Comparison of ENCODE assay signal across 24 cellular contexts in the genomic region with DNA sequence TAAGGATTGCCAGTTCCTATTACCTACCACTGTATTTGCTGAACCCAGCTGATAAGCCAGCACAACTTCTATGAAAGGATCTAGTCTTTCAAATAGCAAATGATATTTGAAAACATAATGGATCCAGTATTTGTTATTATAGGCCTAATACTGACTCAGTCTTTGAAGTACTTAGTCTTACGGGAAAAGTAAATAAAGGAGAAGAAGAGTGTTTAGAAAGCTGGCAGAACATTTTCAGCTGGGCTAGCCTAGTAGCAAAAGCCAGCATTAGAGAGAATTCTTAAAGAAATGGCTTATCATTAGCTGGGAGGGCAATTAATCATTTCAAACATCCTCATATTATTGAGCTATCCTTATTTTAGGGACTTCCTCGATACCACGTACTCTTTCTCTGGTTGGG.
A peak's percentile ranks its signal among the peaks of the same experiment; 100 is the strongest.
DNase-seq lines count a peak whose midpoint lies in the region; ATAC-seq, FAIRE-seq and TF ChIP-seq lines count a peak whose summit lies in the region.
"Had no signal": no experiment of that assay in that cellular context is flagged by ENCODE, and none has a peak within 500 bp of the region (broad histone marks: within the 10 kb centered on the region; RNA-seq: fewer than 3 reads in every experiment).

No MANE protein-coding gene starts in this region.

- H3K9me3 Mint-ChIP-seq in activated T-cell treated with anti-CD3 and anti-CD28 coated beads, Interleukin-2, amount 50 U/mL, for 4 hours, result no peaks in the 10 kb centered on the region
- H3K9me3 Mint-ChIP-seq: CD8-positive, alpha-beta T cell; HFFc6 had no signal

- H3K4me3 ChIP-seq in bronchial epithelial cell (ENCODE audit: low read depth, low read length) (no peak overlapping the region), pancreas (no peak overlapping the region)
- H3K4me3 ChIP-seq: HAP-1, PC-9, SJCRH30 had no signal

- H3K9me3 ChIP-seq in pancreas, result no peaks in the 10 kb centered on the region
- H3K9me3 ChIP-seq: HAP-1, SJCRH30 had no signal

- peaks cover 2% of the 10 kb centered on the region for H3K27me3 Mint-ChIP-seq in activated T-cell treated with anti-CD3 and anti-CD28 coated beads, Interleukin-2, amount 50 U/mL, for 4 hours (ENCODE audit: low read depth)

- no peaks in the 10 kb centered on the region for H3K36me3 Mint-ChIP-seq in activated T-cell treated with anti-CD3 and anti-CD28 coated beads, Interleukin-2, amount 50 U/mL, for 4 hours (ENCODE audit: insufficient read depth)
- H3K36me3 Mint-ChIP-seq: CD8-positive, alpha-beta T cell had no signal

- no peaks in the 10 kb centered on the region for H3K4me1 ChIP-seq in pancreas
- H3K4me1 ChIP-seq: HAP-1, SJCRH30 had no signal

- intact Hi-C loops in pancreas (cut with DNase I), result no loop called here

- ATAC-seq in pancreas (peak in 3 of 4 donors; percentile 31 to 45 (median 35)), GM19023 (IDR thresholded peaks at IDR 0.05; ENCODE audit: unreplicated experiment) (no peak)
- no peak for ATAC-seq in activated T-cell treated with anti-CD3 and anti-CD28 coated beads, Interleukin-2, amount 50 U/mL, for 4 hours
- ATAC-seq: CD8-positive, alpha-beta T cell; Right ventricle myocardium inferior; SK-N-SH treated with all-trans-retinoic acid at 6 μM for 48 hours had no signal

- H3K36me3 ChIP-seq in bronchial epithelial cell (ENCODE audit: control insufficient read depth, insufficient read depth, low read length), result no peaks in the 10 kb centered on the region
- H3K36me3 ChIP-seq in pancreas, result no peaks in the 10 kb centered on the region
- H3K36me3 ChIP-seq: HAP-1, SJCRH30 had no signal

- no peaks in the 10 kb centered on the region for H3K4me1 Mint-ChIP-seq in activated T-cell treated with anti-CD3 and anti-CD28 coated beads, Interleukin-2, amount 50 U/mL, for 4 hours (ENCODE audit: low read depth)
- H3K4me1 Mint-ChIP-seq: B cell had no signal

- H3K27me3 ChIP-seq in bronchial epithelial cell (ENCODE audit: control insufficient read depth, insufficient read depth, low read length) (peaks cover 1% of the 10 kb centered on the region), pancreas (peaks cover 0 to 3% (median 0%) of the 10 kb centered on the region in 4 donors)
- H3K27me3 ChIP-seq: SJCRH30 had no signal

- WGBS in pancreas, 2 donors, result 35 to 43% methylated on average over 3 of the region's 3 CpGs

- H3K4me3 Mint-ChIP-seq in activated T-cell treated with anti-CD3 and anti-CD28 coated beads, Interleukin-2, amount 50 U/mL, for 4 hours, result no peak overlapping the region
- H3K4me3 Mint-ChIP-seq: B cell; CD8-positive, alpha-beta T cell; HFFc6 had no signal

- TF ChIP-seq CTCF in bronchial epithelial cell (IDR thresholded peaks at IDR 0.05; ENCODE audit: insufficient read depth, low read length, severe bottlenecking), result no peak
- TF ChIP-seq CTCF in pancreas (IDR thresholded peaks at IDR 0.05), result no peak

- H3K27ac ChIP-seq in pancreas, result no peak overlapping the region
- H3K27ac ChIP-seq: 22Rv1, C4-2B, PC-9, SJCRH30 had no signal

- no peak for FAIRE-seq in bronchial epithelial cell (lab: Jason Lieb, UNC)
- no peak for FAIRE-seq in pancreas (lab: Jason Lieb, UNC)
- FAIRE-seq: GM18507 had no signal

- DNase-seq in NCI-H1417 (lab: John Stamatoyannopoulos, UW) (peak in 2 of 3 experiments; percentile 25 to 62), NCI-H1417 treated with DMSO at 0.1 percent for 48 hours (lab: John Stamatoyannopoulos, UW) (no peak), NCI-H1105 treated with DMSO at 0.1 percent for 48 hours (lab: John Stamatoyannopoulos, UW) (peak; percentile 76), bronchial epithelial cell (ENCODE audit: low read depth) (peak; percentile 4), pancreas (no peak)
- no peak for DNase-seq in activated T-cell treated with anti-CD3 and anti-CD28 coated beads, Interleukin-2, amount 50 U/mL, for 4 hours
- DNase-seq in stimulated activated CD4-positive, alpha-beta T cell treated with anti-CD3 and anti-CD28 coated beads, Interleukin-1b, Interleukin-23, amount 100 ng/mL, for 48 hours, result no peak
- DNase-seq: CD8-positive, alpha-beta T cell; GOT3; HFFc6; KBM-7; MV-4-11; NCI-H187 treated with DMSO at 0.1 percent for 48 hours; NCI-H446 treated with DMSO at 0.1 percent for 48 hours; PC-9; SJCRH30 had no signal

Comparison
In these comparisons a context has a peak if more than half of its experiments do, and no peak if none do; other contexts are left out.
1. DNase-seq: peak in NCI-H1417 (2 of 3), NCI-H1105 treated with DMSO at 0.1 percent for 48 hours (single experiment) and bronchial epithelial cell (single experiment); none in NCI-H1417 treated with DMSO at 0.1 percent for 48 hours (single experiment), pancreas (0 of 6), activated T-cell treated with anti-CD3 and anti-CD28 coated beads, Interleukin-2, amount 50 U/mL, for 4 hours (single experiment) and stimulated activated CD4-positive, alpha-beta T cell treated with anti-CD3 and anti-CD28 coated beads, Interleukin-1b, Interleukin-23, amount 100 ng/mL, for 48 hours (single experiment).
2. ATAC-seq: peak in pancreas (3 of 4); none in activated T-cell treated with anti-CD3 and anti-CD28 coated beads, Interleukin-2, amount 50 U/mL, for 4 hours (0 of 2) and GM19023 (single experiment).